ENCODE assay signal across 22 cellular contexts in genomic region chr13:110620596-110620995, GRCh38.
"Had no signal": no experiment of that assay in that cellular context is flagged by ENCODE, and none has a peak within 500 bp of the region (broad histone marks: within the 10 kb centered on the region; RNA-seq: fewer than 3 reads in every experiment).

No MANE protein-coding gene starts in this region.

- H3K9me3 Mint-ChIP-seq: dendritic cell treated with granulocyte-macrophage colony-stimulating factor and Interleukin-4, amounts not matched to agents 40 ng/mL and 50 ng/mL, for 4 days; endodermal cell; naive thymus-derived CD8-positive, alpha-beta T cell; nephron progenitor cell; stimulated activated effector memory CD8-positive, alpha-beta T cell treated with anti-CD3 and anti-CD28 coated beads, Interleukin-12 subunit alpha, Interleukin-12 subunit beta, amount 100 ng/mL, for 72 hours had no signal

- DNase-seq: colonic mucosa; effector CD8-positive, alpha-beta T cell; endodermal cell; foreskin keratinocyte; mesenchymal stem cell; midbrain; naive thymus-derived CD8-positive, alpha-beta T cell; nephron progenitor cell; occipital lobe; pancreas; stimulated activated CD4-positive, alpha-beta T cell treated with anti-CD3 and anti-CD28 coated beads, Interleukin-2, amount 100 ng/mL, for 24 hours; stimulated activated CD4-positive, alpha-beta T cell treated with anti-CD3 and anti-CD28 coated beads, Interleukin-4, amount 100 ng/mL, for 24 hours; stimulated activated naive CD4-positive, alpha-beta T cell treated with Interleukin-2 at 50 U/mL for 16 hours; stomach; thyroid gland; trophoblast cell had no signal

- H3K27me3 Mint-ChIP-seq: dendritic cell treated with granulocyte-macrophage colony-stimulating factor and Interleukin-4, amounts not matched to agents 40 ng/mL and 50 ng/mL, for 4 days; naive thymus-derived CD8-positive, alpha-beta T cell had no signal

- H3K4me3 ChIP-seq: colonic mucosa, esophagus muscularis mucosa, pancreas, stomach, thyroid gland, vagina had no signal

- H3K9me3 ChIP-seq: colonic mucosa, esophagus muscularis mucosa, pancreas, stomach, thyroid gland, vagina had no signal

- FAIRE-seq: keratinocyte, pancreas had no signal

- H3K27ac Mint-ChIP-seq: dendritic cell treated with granulocyte-macrophage colony-stimulating factor and Interleukin-4, amounts not matched to agents 40 ng/mL and 50 ng/mL, for 4 days; endodermal cell; nephron progenitor cell; stimulated activated effector memory CD8-positive, alpha-beta T cell treated with anti-CD3 and anti-CD28 coated beads, Interleukin-12 subunit alpha, Interleukin-12 subunit beta, amount 100 ng/mL, for 72 hours had no signal

- H3K4me3 Mint-ChIP-seq: dendritic cell treated with granulocyte-macrophage colony-stimulating factor and Interleukin-4, amounts not matched to agents 40 ng/mL and 50 ng/mL, for 4 days; endodermal cell; naive thymus-derived CD8-positive, alpha-beta T cell; nephron progenitor cell; stimulated activated effector memory CD8-positive, alpha-beta T cell treated with anti-CD3 and anti-CD28 coated beads, Interleukin-12 subunit alpha, Interleukin-12 subunit beta, amount 100 ng/mL, for 72 hours had no signal

- H3K27ac ChIP-seq: colonic mucosa, foreskin keratinocyte, pancreas, thyroid gland, vagina had no signal

- H3K36me3 ChIP-seq: colonic mucosa had no signal

- H3K27me3 ChIP-seq: colonic mucosa, esophagus muscularis mucosa, foreskin keratinocyte, pancreas, stomach, thyroid gland, vagina had no signal

- ATAC-seq: foreskin keratinocyte; naive thymus-derived CD8-positive, alpha-beta T cell; pancreas; sciatic nerve; stimulated activated effector memory CD8-positive, alpha-beta T cell treated with anti-CD3 and anti-CD28 coated beads, Interleukin-12 subunit alpha, Interleukin-12 subunit beta, amount 100 ng/mL, for 72 hours had no signal
